ENCODE assay signal across 8 cellular contexts in the genomic region with DNA sequence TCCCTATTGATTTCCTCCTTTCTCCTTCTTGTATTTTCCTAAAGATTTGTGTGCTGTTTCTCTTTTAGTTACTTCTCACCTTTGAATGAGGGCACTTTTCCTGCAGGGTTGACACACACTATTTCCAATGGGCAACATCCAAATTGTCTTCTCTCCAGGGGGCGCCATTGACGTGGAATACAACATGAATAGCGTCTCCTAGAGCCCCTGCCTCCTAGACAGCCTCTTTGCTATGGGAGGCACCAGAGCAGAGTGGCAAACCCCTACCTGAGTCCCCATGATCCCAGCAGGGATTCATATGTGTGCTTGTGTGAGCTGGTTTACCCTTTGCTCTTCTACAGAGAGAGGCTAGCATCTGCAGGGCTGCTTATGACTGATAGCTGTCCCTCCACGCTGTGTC.
A peak's percentile ranks its signal among the peaks of the same experiment; 100 is the strongest.
DNase-seq lines count a peak whose midpoint lies in the region; ATAC-seq, FAIRE-seq and TF ChIP-seq lines count a peak whose summit lies in the region.

No MANE protein-coding gene starts in this region.

- TF ChIP-seq CTCF in retinal pigment epithelial cell (conservative IDR thresholded peaks at IDR 0.05; ENCODE audit: low read depth, low read length): peak; percentile 66

- no peak overlapping the region for H3K9ac ChIP-seq in SK-N-MC (ENCODE audit: insufficient read length)

- H3K27me3 ChIP-seq in CD4-positive, alpha-beta memory T cell (ENCODE audit: insufficient read depth, low read length): no peaks in the 10 kb centered on the region

- no peaks in the 10 kb centered on the region for H3K27me3 Mint-ChIP-seq in CD4-positive, alpha-beta memory T cell

- no peaks in the 10 kb centered on the region for H3K9me3 ChIP-seq in CD4-positive, alpha-beta memory T cell (ENCODE audit: control insufficient read depth in 1 of 2, low read length in 2 of 2)
- peaks cover 6% of the 10 kb centered on the region; the same call in 1 of the 2 replicates for H3K9me3 ChIP-seq in SK-N-MC (ENCODE audit: low read depth, low read length)

- H3K4me1 Mint-ChIP-seq in CD4-positive, alpha-beta memory T cell: peaks cover 0 to 3% (median 0%) of the 10 kb centered on the region in 4 donors

- DNase-seq in CD4-positive, alpha-beta memory T cell: peak in 4 of 5 donors; percentile 29 to 34 (median 32)
- DNase-seq in HTR-8/SVneo (ENCODE audit: insufficient read length, low spot score) (peak; percentile 57), SK-N-MC (ENCODE audit: low read depth, low spot score) (peak; percentile 10), left cardiac atrium (peak; percentile 74), retinal pigment epithelial cell (ENCODE audit: low read depth) (no peak)
- DNase-seq in activated naive CD4-positive, alpha-beta T cell treated with anti-CD3 and anti-CD28 coated beads, Interleukin-2, amount 50 U/mL, for 72 hours (ENCODE audit: low spot score in 2 of 2): peak in 1 of 2 donors; percentile 73

- intact Hi-C loops in CD4-positive, alpha-beta memory T cell (cut with micrococcal nuclease): loop anchor here (1.0 kb wide), 1 partner anchor 406 kb away; no protein-coding TSS in a partner anchor
- intact Hi-C loops in left cardiac atrium (cut with DNase I): loop anchor here in 1 of 2 donors (5.0 kb wide), 1 partner anchor 406 kb away; no protein-coding TSS in a partner anchor

- peaks cover 0 to 7% (median 0%) of the 10 kb centered on the region in 8 donors for H3K9me3 Mint-ChIP-seq in CD4-positive, alpha-beta memory T cell
- no peaks in the 10 kb centered on the region for H3K9me3 Mint-ChIP-seq in activated naive CD4-positive, alpha-beta T cell treated with anti-CD3 and anti-CD28 coated beads, Interleukin-2, amount 50 U/mL, for 72 hours

- no peak overlapping the region for H3K4me3 ChIP-seq in CD4-positive, alpha-beta memory T cell (ENCODE audit: low read length in 2 of 2)
- H3K4me3 ChIP-seq in SK-N-MC (no peak overlapping the region), retinal pigment epithelial cell (ENCODE audit: low read length) (no peak overlapping the region)

- FAIRE-seq in HTR-8/SVneo (lab: Jason Lieb, UNC): no peak

- H3K4me3 Mint-ChIP-seq in CD4-positive, alpha-beta memory T cell: no peak overlapping the region

- H3K36me3 ChIP-seq in CD4-positive, alpha-beta memory T cell (ENCODE audit: insufficient read depth, low read length): no peaks in the 10 kb centered on the region
- H3K36me3 ChIP-seq in SK-N-MC (ENCODE audit: insufficient read depth, low read length): no peaks in the 10 kb centered on the region

- no peaks in the 10 kb centered on the region for H3K4me1 ChIP-seq in CD4-positive, alpha-beta memory T cell (ENCODE audit: insufficient read depth, low read length)

- no peaks in the 10 kb centered on the region for H3K36me3 Mint-ChIP-seq in CD4-positive, alpha-beta memory T cell
- H3K36me3 Mint-ChIP-seq in activated naive CD4-positive, alpha-beta T cell treated with anti-CD3 and anti-CD28 coated beads, Interleukin-2, amount 50 U/mL, for 72 hours: no peaks in the 10 kb centered on the region

- POLR2A ChIA-PET in CD4-positive, alpha-beta memory T cell (lab: Charles Lee; ENCODE audit: partially characterized antibody): interaction anchor here (1.4 to 1.7 kb wide), 3 partner anchors 371 to 406 kb away, joined by 5 to 6 read pairs (median 5); partner anchors contain the start of genes CENPO and PTRHD1

- no peak overlapping the region for H3K27ac ChIP-seq in CD4-positive, alpha-beta memory T cell (ENCODE audit: low read depth, low read length)
- H3K27ac ChIP-seq in SK-N-MC: no peak overlapping the region

- CTCF ChIA-PET in CD4-positive, alpha-beta memory T cell (lab: Charles Lee; ENCODE audit: partially characterized antibody): interaction anchor here (1.0 to 4.8 kb wide), 10 partner anchors 9 to 708 kb away, joined by 3 to 71 read pairs (median 8); no protein-coding TSS in a partner anchor

- peak overlapping the region in 1 of 7 donors; percentile 78 for H3K27ac Mint-ChIP-seq in CD4-positive, alpha-beta memory T cell
- H3K27ac Mint-ChIP-seq in activated naive CD4-positive, alpha-beta T cell treated with anti-CD3 and anti-CD28 coated beads, Interleukin-2, amount 50 U/mL, for 72 hours: no peak overlapping the region

- peak; percentile 36 to 49 for ATAC-seq in activated naive CD4-positive, alpha-beta T cell treated with anti-CD3 and anti-CD28 coated beads, Interleukin-2, amount 50 U/mL, for 72 hours
- peak; percentile 82 to 89 for ATAC-seq in left cardiac atrium
- no peak for ATAC-seq in HG02642 (IDR thresholded peaks at IDR 0.05; ENCODE audit: poor library complexity, unreplicated experiment)
- no peak for ATAC-seq in HG03565 (IDR thresholded peaks at IDR 0.05; ENCODE audit: unreplicated experiment)

Comparison
In these comparisons a context has a peak if more than half of its experiments do, and no peak if none do; other contexts are left out.
1. ATAC-seq: peak in activated naive CD4-positive, alpha-beta T cell treated with anti-CD3 and anti-CD28 coated beads, Interleukin-2, amount 50 U/mL, for 72 hours (2 of 2) and left cardiac atrium (2 of 2); none in HG02642 (single experiment) and HG03565 (single experiment).